Comparison of ENCODE assay signal across 8 cellular contexts in genomic region chr1:8351693-8352470, GRCh38. TPM values are rescaled to one million over a fixed set of nuclear protein-coding genes. Genes with fewer than 3 reads are reported as not detected.
A peak's percentile ranks its signal among the peaks of the same experiment; 100 is the strongest.
DNase-seq lines count a peak whose midpoint lies in the region; ATAC-seq and TF ChIP-seq lines count a peak whose summit lies in the region.

No MANE protein-coding gene starts in this region.

- peaks cover 0 to 49% (median 23%) of the 10 kb centered on the region in 9 donors for H3K36me3 ChIP-seq in heart right ventricle

- H3K27ac ChIP-seq in heart right ventricle (peak overlapping the region in 9 of 10 donors; percentile 59 to 93 (median 80)), substantia nigra (ENCODE audit: low read depth, low read length, poor library complexity, severe bottlenecking) (peak overlapping the region; percentile 9)

- peaks cover 4% of the 10 kb centered on the region for H3K4me1 Mint-ChIP-seq in activated naive CD4-positive, alpha-beta T cell treated with anti-CD3 and anti-CD28 coated beads for 36 hours (ENCODE audit: low read depth)
- H3K4me1 Mint-ChIP-seq in T-helper 17 cell, result peaks cover 11% of the 10 kb centered on the region

- intact Hi-C loops in activated naive CD4-positive, alpha-beta T cell treated with anti-CD3 and anti-CD28 coated beads for 36 hours (cut with micrococcal nuclease), result no loop called here
- intact Hi-C loops in heart right ventricle (cut with DNase I), result loop anchor here in 5 of 10 donors (5.0 to 10.0 kb wide), 6 partner anchors 63 to 375 kb away; no protein-coding TSS in a partner anchor

- H3K4me3 Mint-ChIP-seq in activated naive CD4-positive, alpha-beta T cell treated with anti-CD3 and anti-CD28 coated beads for 36 hours, result no peak overlapping the region
- no peak overlapping the region for H3K4me3 Mint-ChIP-seq in T-helper 17 cell

- ATAC-seq in T-helper 17 cell (no peak), heart right ventricle (peak in 4 of 8 donors; percentile 1 to 9 (median 4)), GM18873 (IDR thresholded peaks at IDR 0.05; ENCODE audit: low FRiP score, unreplicated experiment) (no peak), HG03442 (IDR thresholded peaks at IDR 0.05; ENCODE audit: unreplicated experiment) (no peak)

- TF ChIP-seq CTCF in heart right ventricle (IDR thresholded peaks at IDR 0.05), result peak; percentile 29 to 60 (median 55)

- H3K4me3 ChIP-seq in heart right ventricle, result no peak overlapping the region

- peak; percentile 18 for DNase-seq in activated naive CD4-positive, alpha-beta T cell treated with anti-CD3 and anti-CD28 coated beads for 36 hours
- no peak for DNase-seq in activated naive CD4-positive, alpha-beta T cell (lab: John Stamatoyannopoulos, UW)
- DNase-seq in T-helper 17 cell (no peak), heart right ventricle (peak in 1 of 2 donors; percentile 36), substantia nigra (lab: John Stamatoyannopoulos, UW) (peak in 4 of 49 donors; percentile 18 to 45 (median 25)), NCI-H1694 (lab: John Stamatoyannopoulos, UW) (no peak)

- CTCF ChIA-PET in activated naive CD4-positive, alpha-beta T cell treated with anti-CD3 and anti-CD28 coated beads for 36 hours (lab: Charles Lee), result interaction anchor here (1.0 to 4.4 kb wide), 4 partner anchors 19 to 374 kb away, joined by 4 to 40 read pairs (median 4); no protein-coding TSS in a partner anchor

- H3K36me3 Mint-ChIP-seq in activated naive CD4-positive, alpha-beta T cell treated with anti-CD3 and anti-CD28 coated beads for 36 hours (ENCODE audit: low read depth), result peaks cover 5% of the 10 kb centered on the region
- peaks cover 3% of the 10 kb centered on the region for H3K36me3 Mint-ChIP-seq in T-helper 17 cell (ENCODE audit: low read depth)

- peak overlapping the region; percentile 35 for H3K27ac Mint-ChIP-seq in activated naive CD4-positive, alpha-beta T cell treated with anti-CD3 and anti-CD28 coated beads for 36 hours
- H3K27ac Mint-ChIP-seq in T-helper 17 cell, result peak overlapping the region; percentile 45

- WGBS in heart right ventricle, 2 donors, result 68 to 70% methylated on average over 13 of the region's 13 CpGs

- H3K4me1 ChIP-seq in heart right ventricle, result peaks cover 18 to 78% (median 55%) of the 10 kb centered on the region in 9 donors

- H3K27me3 ChIP-seq in heart right ventricle, result no peaks in the 10 kb centered on the region

- H3K9me3 Mint-ChIP-seq in activated naive CD4-positive, alpha-beta T cell treated with anti-CD3 and anti-CD28 coated beads for 36 hours, result no peaks in the 10 kb centered on the region

- H3K9me3 ChIP-seq in T-helper 17 cell (ENCODE audit: control insufficient read depth, low read length, poor library complexity, severe bottlenecking) (no peaks in the 10 kb centered on the region), heart right ventricle (no peaks in the 10 kb centered on the region)

- H3K27me3 Mint-ChIP-seq in activated naive CD4-positive, alpha-beta T cell treated with anti-CD3 and anti-CD28 coated beads for 36 hours (ENCODE audit: low read depth), result no peaks in the 10 kb centered on the region
- no peaks in the 10 kb centered on the region for H3K27me3 Mint-ChIP-seq in T-helper 17 cell

RNA-seq across cellular contexts. Expression of gene SLC45A1, which starts 34.0 kb away (rescaled TPM):
- total RNA-seq in activated naive CD4-positive, alpha-beta T cell treated with anti-CD3 and anti-CD28 coated beads for 36 hours, result under 1 TPM; 0.52 to 0.74 TPM
- total RNA-seq in T-helper 17 cell, result under 1 TPM; 0.65 to 0.70 TPM
- total RNA-seq in heart right ventricle, result 1 to 10 TPM in 7 of 10 donors, under 1 TPM in 3; 0.53 to 2.7 (median 1.5) TPM
- 1 to 10 TPM; 3.2 to 4.1 TPM for polyA plus RNA-seq in heart right ventricle
